ENCODE assay signal across 31 cellular contexts in the genomic region with DNA sequence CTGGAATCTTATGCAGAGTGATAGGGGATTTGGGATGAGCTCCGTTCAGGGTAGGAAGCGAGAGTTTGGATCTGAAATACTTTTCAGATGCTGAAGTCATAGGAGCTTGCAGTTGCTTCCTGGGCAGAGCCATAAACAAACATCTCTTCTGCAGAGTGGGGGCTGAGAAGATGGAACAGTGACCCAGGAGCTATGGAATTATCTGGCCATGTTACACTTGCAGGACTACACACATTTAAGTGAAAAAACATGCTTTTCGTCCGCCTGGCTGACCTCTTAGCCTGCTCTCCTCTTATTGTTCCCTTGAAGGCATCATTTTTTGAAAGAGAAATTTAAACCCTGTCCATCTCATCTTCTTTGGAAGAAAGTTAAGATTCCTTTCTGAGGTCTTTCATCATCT. TPM values are rescaled to one million over a fixed set of nuclear protein-coding genes. Genes with fewer than 3 reads are reported as not detected.
"Had no signal": no experiment of that assay in that cellular context is flagged by ENCODE, and none has a peak within 500 bp of the region (broad histone marks: within the 10 kb centered on the region; RNA-seq: fewer than 3 reads in every experiment).

No MANE protein-coding gene starts in this region.

- H3K36me3 ChIP-seq: adrenal gland, Peyer's patch, SJSA1 had no signal

- H3K9ac ChIP-seq: SK-N-SH had no signal

- DNase-seq: activated CD4-positive, alpha-beta T cell treated with anti-CD3 and anti-CD28 coated beads for 36 hours; activated CD4-positive, alpha-beta T cell treated with anti-CD3 and anti-CD28 coated beads, Interleukin-2, amount 10 ng/mL, durations not matched to agents 7 days and 5 days; activated CD4-positive, alpha-beta T cell treated with anti-CD3 and anti-CD28 coated beads, Interleukin-2, amount 50 U/mL, for 48 hours; activated CD8-positive, alpha-beta T cell treated with anti-CD3 and anti-CD28 coated beads, Interleukin-2, amount 10 ng/mL, durations not matched to agents 7 days and 5 days; activated gamma-delta T cell; activated naive CD4-positive, alpha-beta T cell treated with Interleukin-2 at 50 U/mL for 16 hours; activated naive CD8-positive, alpha-beta T cell treated with anti-CD3 and anti-CD28 coated beads, Interleukin-2, amount 10 ng/mL, durations not matched to agents 7 days and 5 days; activated T-cell treated with anti-CD3 and anti-CD28 coated beads, Interleukin-2, amount 50 U/mL, for 24 hours; adrenal gland; body of pancreas; caudate nucleus; cerebellar nuclear complex; NCI-H1092 treated with DMSO at 0.1 percent for 48 hours; NCI-H1417; NCI-H146; NCI-H187; NCI-H2081; NCI-H226; NCI-H446 treated with DMSO at 0.1 percent for 48 hours; NCI-H524 treated with DMSO at 0.1 percent for 48 hours; PC-3; Peyer's patch; RPMI8226; SHP77 treated with DMSO at 0.1 percent for 48 hours; SK-N-SH had no signal

- H3K4me3 ChIP-seq: adrenal gland, body of pancreas, Peyer's patch, SJSA1 had no signal

- H3K27ac ChIP-seq: adrenal gland, body of pancreas, Peyer's patch, SJSA1 had no signal

- H3K9me3 ChIP-seq: adrenal gland, body of pancreas, Peyer's patch, SJSA1, SK-N-SH had no signal

- ATAC-seq: activated CD4-positive, alpha-beta T cell treated with anti-CD3 and anti-CD28 coated beads for 36 hours; activated CD4-positive, CD25-positive, alpha-beta regulatory T cell treated with anti-CD3 and anti-CD28 coated beads, Interleukin-2, amount 50 U/mL, for 24 hours; activated CD8-positive, alpha-beta T cell treated with anti-CD3 and anti-CD28 coated beads, Interleukin-2, amount 10 ng/mL, durations not matched to agents 7 days and 5 days; body of pancreas; PC-3 had no signal

- H3K4me1 ChIP-seq: adrenal gland, body of pancreas, Peyer's patch had no signal

- H3K27me3 ChIP-seq: adrenal gland, body of pancreas, Peyer's patch, SJSA1 had no signal

RNA-seq across cellular contexts. Expression of a gene that starts 40.7 kb away (rescaled TPM):
- total RNA-seq: activated CD4-positive, alpha-beta T cell treated with anti-CD3 and anti-CD28 coated beads for 36 hours; activated CD4-positive, alpha-beta T cell treated with anti-CD3 and anti-CD28 coated beads, Interleukin-2, amount 10 ng/mL, durations not matched to agents 7 days and 5 days; activated CD8-positive, alpha-beta T cell treated with anti-CD3 and anti-CD28 coated beads, Interleukin-2, amount 10 ng/mL, durations not matched to agents 7 days and 5 days; activated naive CD8-positive, alpha-beta T cell treated with anti-CD3 and anti-CD28 coated beads, Interleukin-2, amount 10 ng/mL, durations not matched to agents 7 days and 5 days; activated T-helper 2 cell treated with anti-CD3 and anti-CD28 coated beads, Interferon-gamma antibody, Interleukin-2, Interleukin-4, amounts not matched to agents 10 μg/mL and 5 μg/mL and 100 μg/mL, durations not matched to agents 14 hours and 24 hours and 36 hours; adrenal gland; body of pancreas; bronchial epithelial cell; LHCN-M2; PC-3; Peyer's patch; SJSA1 had no signal
- polyA plus RNA-seq: adrenal gland had no signal

RNA-seq across cellular contexts. Expression of a gene that starts 48.6 kb away (rescaled TPM):
- total RNA-seq: activated CD4-positive, alpha-beta T cell treated with anti-CD3 and anti-CD28 coated beads for 36 hours; activated CD4-positive, alpha-beta T cell treated with anti-CD3 and anti-CD28 coated beads, Interleukin-2, amount 10 ng/mL, durations not matched to agents 7 days and 5 days; activated CD8-positive, alpha-beta T cell treated with anti-CD3 and anti-CD28 coated beads, Interleukin-2, amount 10 ng/mL, durations not matched to agents 7 days and 5 days; activated naive CD8-positive, alpha-beta T cell treated with anti-CD3 and anti-CD28 coated beads, Interleukin-2, amount 10 ng/mL, durations not matched to agents 7 days and 5 days; activated T-helper 2 cell treated with anti-CD3 and anti-CD28 coated beads, Interferon-gamma antibody, Interleukin-2, Interleukin-4, amounts not matched to agents 10 μg/mL and 5 μg/mL and 100 μg/mL, durations not matched to agents 14 hours and 24 hours and 36 hours; adrenal gland; astrocyte; body of pancreas; bronchial epithelial cell; LHCN-M2; PC-3; Peyer's patch; SJSA1 had no signal
- polyA plus RNA-seq: adrenal gland had no signal
